23 cellular contexts compared by ENCODE assay signal in the genomic region with DNA sequence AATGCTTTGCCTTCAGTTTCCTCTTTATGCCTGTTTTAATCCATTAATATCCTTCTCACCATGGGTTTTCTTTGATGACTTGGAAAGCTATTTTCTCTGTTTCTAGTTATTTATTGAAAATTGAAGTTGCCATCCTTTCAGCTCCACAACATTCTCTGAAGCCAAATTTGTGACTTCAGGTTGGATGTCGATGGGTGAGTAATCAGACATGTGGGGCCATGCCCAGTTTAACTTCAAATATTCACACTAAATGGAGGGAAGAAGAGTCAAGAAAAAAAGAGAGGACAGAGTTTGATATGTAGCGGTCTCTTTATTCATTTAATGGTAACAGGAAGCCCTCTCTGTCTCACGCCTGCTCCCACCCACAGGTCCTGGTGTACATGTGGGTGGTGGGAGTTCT.
A peak's percentile ranks its signal among the peaks of the same experiment; 100 is the strongest.
DNase-seq lines count a peak whose midpoint lies in the region; ATAC-seq and TF ChIP-seq lines count a peak whose summit lies in the region.
"Had no signal": no experiment of that assay in that cellular context is flagged by ENCODE, and none has a peak within 500 bp of the region (broad histone marks: within the 10 kb centered on the region; RNA-seq: fewer than 3 reads in every experiment).

No MANE protein-coding gene starts in this region.

- H3K27me3 ChIP-seq in smooth muscle cell (ENCODE audit: low read depth) = no peaks in the 10 kb centered on the region
- H3K27me3 ChIP-seq: neutrophil, thyroid gland had no signal

- no peaks in the 10 kb centered on the region for H3K27me3 Mint-ChIP-seq in activated naive CD4-positive, alpha-beta T cell treated with anti-CD3 and anti-CD28 coated beads, Interleukin-2, amount 50 U/mL, for 24 hours
- no peaks in the 10 kb centered on the region for H3K27me3 Mint-ChIP-seq in activated naive CD4-positive, alpha-beta T cell treated with anti-CD3 and anti-CD28 coated beads, Interleukin-2, amount 10 ng/mL, durations not matched to agents 7 days and 5 days
- no peaks in the 10 kb centered on the region for H3K27me3 Mint-ChIP-seq in activated naive CD8-positive, alpha-beta T cell treated with anti-CD3 and anti-CD28 coated beads, Interleukin-2, amount 50 U/mL, for 24 hours
- H3K27me3 Mint-ChIP-seq: activated B cell treated with CpG ODN at 0.5 μM for 24 hours had no signal

- H3K4me3 Mint-ChIP-seq in activated naive CD4-positive, alpha-beta T cell treated with anti-CD3 and anti-CD28 coated beads, Interleukin-2, amount 50 U/mL, for 24 hours = peak overlapping the region; percentile 74
- H3K4me3 Mint-ChIP-seq in activated naive CD4-positive, alpha-beta T cell treated with anti-CD3 and anti-CD28 coated beads, Interleukin-2, amount 10 ng/mL, durations not matched to agents 7 days and 5 days = no peak overlapping the region
- no peak overlapping the region for H3K4me3 Mint-ChIP-seq in activated naive CD8-positive, alpha-beta T cell treated with anti-CD3 and anti-CD28 coated beads, Interleukin-2, amount 50 U/mL, for 24 hours
- H3K4me3 Mint-ChIP-seq: activated B cell treated with CpG ODN at 0.5 μM for 24 hours had no signal

- H3K27ac Mint-ChIP-seq in activated naive CD4-positive, alpha-beta T cell treated with anti-CD3 and anti-CD28 coated beads, Interleukin-2, amount 50 U/mL, for 24 hours = peak overlapping the region; percentile 80
- no peak overlapping the region for H3K27ac Mint-ChIP-seq in activated naive CD4-positive, alpha-beta T cell treated with anti-CD3 and anti-CD28 coated beads, Interleukin-2, amount 10 ng/mL, durations not matched to agents 7 days and 5 days
- peak overlapping the region; percentile 55 for H3K27ac Mint-ChIP-seq in activated naive CD8-positive, alpha-beta T cell treated with anti-CD3 and anti-CD28 coated beads, Interleukin-2, amount 50 U/mL, for 24 hours
- H3K27ac Mint-ChIP-seq: activated B cell treated with CpG ODN at 0.5 μM for 24 hours had no signal

- no peak for DNase-seq in activated naive CD4-positive, alpha-beta T cell treated with anti-CD3 and anti-CD28 coated beads, Interleukin-2, amount 10 ng/mL, durations not matched to agents 7 days and 5 days
- no peak for DNase-seq in activated naive CD8-positive, alpha-beta T cell treated with anti-CD3 and anti-CD28 coated beads, Interleukin-2, amount 50 U/mL, for 24 hours
- DNase-seq in smooth muscle cell (lab: John Stamatoyannopoulos, UW; ENCODE audit: unreplicated experiment) (no peak), RWPE1 (ENCODE audit: low spot score) (no peak), ureter (ENCODE audit: low spot score) (no peak), DMS114 treated with DMSO at 0.1 percent for 48 hours (lab: John Stamatoyannopoulos, UW; ENCODE audit: unreplicated experiment) (no peak)
- DNase-seq: activated B cell treated with CpG ODN at 0.5 μM for 24 hours; activated naive CD4-positive, alpha-beta T cell treated with anti-CD3 and anti-CD28 coated beads, Interleukin-2, amount 50 U/mL, for 16 hours; effector CD8-positive, alpha-beta T cell; hypothalamus; islet precursor cell; NCI-H2171 treated with DMSO at 0.1 percent for 48 hours; NCI-H526 treated with DMSO at 0.1 percent for 48 hours; RPMI8226; stimulated activated naive CD4-positive, alpha-beta T cell; T1000; thyroid gland had no signal

- H3K27ac ChIP-seq in KOPT-K1 (ENCODE audit: low read depth, low read length, poor library complexity, severe bottlenecking) (peak overlapping the region; percentile 21), smooth muscle cell (ENCODE audit: low read depth) (peak overlapping the region; percentile 50), RWPE1 (no peak overlapping the region)
- H3K27ac ChIP-seq: neutrophil, SK-N-MC, thyroid gland had no signal

- POLR2A ChIA-PET in RWPE1 (lab: Yijun Ruan, JAX; ENCODE audit: low non-redundant PET) = no interaction called here

- H3K9ac ChIP-seq in smooth muscle cell (ENCODE audit: low read depth) = no peak overlapping the region

- H3K4me1 Mint-ChIP-seq in activated naive CD4-positive, alpha-beta T cell treated with anti-CD3 and anti-CD28 coated beads, Interleukin-2, amount 50 U/mL, for 24 hours = peaks cover 46% of the 10 kb centered on the region
- peaks cover 55% of the 10 kb centered on the region for H3K4me1 Mint-ChIP-seq in activated naive CD4-positive, alpha-beta T cell treated with anti-CD3 and anti-CD28 coated beads, Interleukin-2, amount 10 ng/mL, durations not matched to agents 7 days and 5 days
- H3K4me1 Mint-ChIP-seq in activated naive CD8-positive, alpha-beta T cell treated with anti-CD3 and anti-CD28 coated beads, Interleukin-2, amount 50 U/mL, for 24 hours = peaks cover 50% of the 10 kb centered on the region

- H3K9me3 Mint-ChIP-seq in activated naive CD4-positive, alpha-beta T cell treated with anti-CD3 and anti-CD28 coated beads, Interleukin-2, amount 50 U/mL, for 24 hours = no peaks in the 10 kb centered on the region
- H3K9me3 Mint-ChIP-seq in activated naive CD4-positive, alpha-beta T cell treated with anti-CD3 and anti-CD28 coated beads, Interleukin-2, amount 10 ng/mL, durations not matched to agents 7 days and 5 days = no peaks in the 10 kb centered on the region
- no peaks in the 10 kb centered on the region for H3K9me3 Mint-ChIP-seq in activated naive CD8-positive, alpha-beta T cell treated with anti-CD3 and anti-CD28 coated beads, Interleukin-2, amount 50 U/mL, for 24 hours
- H3K9me3 Mint-ChIP-seq: activated B cell treated with CpG ODN at 0.5 μM for 24 hours had no signal

- ATAC-seq in activated naive CD8-positive, alpha-beta T cell treated with anti-CD3 and anti-CD28 coated beads, Interleukin-2, amount 50 U/mL, for 24 hours = no peak
- ATAC-seq: esophagus mucosa had no signal

- H3K36me3 ChIP-seq in KOPT-K1 (ENCODE audit: insufficient read depth, low read length) (peaks cover 17% of the 10 kb centered on the region; the same call in 1 of the 2 replicates), smooth muscle cell (ENCODE audit: low read depth) (no peaks in the 10 kb centered on the region)
- H3K36me3 ChIP-seq: neutrophil, thyroid gland had no signal

- CTCF ChIA-PET in activated naive CD4-positive, alpha-beta T cell treated with anti-CD3 and anti-CD28 coated beads, Interleukin-2, amount 10 ng/mL, durations not matched to agents 7 days and 5 days (lab: Charles Lee) = interaction anchor here (0.6 to 5.0 kb wide), 9 partner anchors 8 to 444 kb away, joined by 3 to 138 read pairs (median 29); no protein-coding TSS in a partner anchor
- CTCF ChIA-PET in RWPE1 (lab: Yijun Ruan, JAX) = interaction anchor here (0.7 kb wide), 1 partner anchor 10 kb away, joined by 3 read pairs; no protein-coding TSS in a partner anchor

- H3F3A ChIP-seq in smooth muscle cell (ENCODE audit: low read depth) = no peaks in the 10 kb centered on the region

- no peaks in the 10 kb centered on the region for H3K36me3 Mint-ChIP-seq in activated naive CD4-positive, alpha-beta T cell treated with anti-CD3 and anti-CD28 coated beads, Interleukin-2, amount 50 U/mL, for 24 hours
- H3K36me3 Mint-ChIP-seq in activated naive CD4-positive, alpha-beta T cell treated with anti-CD3 and anti-CD28 coated beads, Interleukin-2, amount 10 ng/mL, durations not matched to agents 7 days and 5 days = peaks cover 30% of the 10 kb centered on the region
- H3K36me3 Mint-ChIP-seq in activated naive CD8-positive, alpha-beta T cell treated with anti-CD3 and anti-CD28 coated beads, Interleukin-2, amount 50 U/mL, for 24 hours (ENCODE audit: low read depth) = no peaks in the 10 kb centered on the region

- H3K79me2 ChIP-seq in smooth muscle cell (ENCODE audit: low read depth) = no peaks in the 10 kb centered on the region

- no peaks in the 10 kb centered on the region for H4K20me1 ChIP-seq in smooth muscle cell (ENCODE audit: low read depth)

- 85% methylated on average over 3 of the region's 3 CpGs for WGBS in smooth muscle cell (ENCODE audit: low lambda C conversion rate)

- H3K4me1 ChIP-seq in smooth muscle cell (ENCODE audit: low read depth) = no peaks in the 10 kb centered on the region

- H3K9me3 ChIP-seq in KOPT-K1 (ENCODE audit: insufficient read depth, low read length, poor library complexity, severe bottlenecking) (no peaks in the 10 kb centered on the region), smooth muscle cell (replicated peaks; ENCODE audit: low read depth) (no peaks in the 10 kb centered on the region)
- H3K9me3 ChIP-seq: neutrophil, thyroid gland had no signal

- TF ChIP-seq CTCF in smooth muscle cell (IDR thresholded peaks at IDR 0.05; ENCODE audit: borderline replicate concordance, insufficient read depth, poor library complexity, severe bottlenecking) (no peak), RWPE1 (conservative IDR thresholded peaks at IDR 0.05; ENCODE audit: low read depth) (no peak)

- H2AFZ ChIP-seq in smooth muscle cell (ENCODE audit: low read depth) = no peak overlapping the region

- H3K4me3 ChIP-seq in smooth muscle cell = no peak overlapping the region
- H3K4me3 ChIP-seq: SK-N-MC, skin epidermis, thyroid gland had no signal

- no peak overlapping the region for H3K4me2 ChIP-seq in smooth muscle cell
